Comparison of ENCODE assay signal across 18 cellular contexts in the genomic region with DNA sequence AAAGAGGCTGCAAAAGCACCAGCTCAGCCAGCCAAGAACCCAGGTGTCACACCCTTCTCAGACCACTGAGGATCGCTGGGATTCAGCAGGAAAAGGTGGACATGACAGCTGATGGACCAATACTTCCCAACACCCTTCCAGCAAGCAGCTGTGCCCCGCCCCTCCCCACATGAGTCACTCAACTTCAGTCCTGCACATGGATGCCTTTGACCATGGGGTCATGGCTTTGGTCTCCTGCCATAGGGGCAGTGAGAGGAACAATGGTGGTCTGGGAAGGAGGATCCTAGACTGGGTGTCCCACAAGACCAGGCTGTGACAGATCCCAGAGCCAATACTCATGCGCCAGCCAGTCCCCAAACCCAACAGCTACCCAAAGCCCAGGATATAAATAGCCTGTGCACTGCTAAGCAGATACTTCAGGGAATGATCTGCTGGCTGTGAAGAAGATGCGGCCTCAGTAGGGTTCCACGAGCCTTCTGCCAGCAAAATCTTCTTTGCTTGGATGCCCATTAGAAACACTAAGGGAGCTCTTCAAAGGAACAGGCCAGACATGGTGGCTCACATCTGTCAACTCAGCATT. TPM values are rescaled to one million over a fixed set of nuclear protein-coding genes. Genes with fewer than 3 reads are reported as not detected.
A peak's percentile ranks its signal among the peaks of the same experiment; 100 is the strongest.
DNase-seq lines count a peak whose midpoint lies in the region; TF ChIP-seq lines count a peak whose summit lies in the region.
"Had no signal": no experiment of that assay in that cellular context is flagged by ENCODE, and none has a peak within 500 bp of the region (broad histone marks: within the 10 kb centered on the region; RNA-seq: fewer than 3 reads in every experiment).

No MANE protein-coding gene starts in this region.

- no peak overlapping the region for H3K4me3 ChIP-seq in epithelial cell of esophagus (ENCODE audit: low read length)
- no peak overlapping the region for H3K4me3 ChIP-seq in SK-N-SH (ENCODE audit: low read depth in 2 of 2, low read length in 1 of 2)
- H3K4me3 ChIP-seq: PC-9 had no signal

- no peak overlapping the region; a peak in 1 of 4 replicates for H3K27ac ChIP-seq in SK-N-SH (ENCODE audit: low read depth in 2 of 2, low read length in 1 of 2)
- H3K27ac ChIP-seq: PC-9 had no signal

- no peak for TF ChIP-seq EP300 in SK-N-SH (IDR thresholded peaks at IDR 0.05; ENCODE audit: borderline replicate concordance in 1 of 2, low read depth in 1 of 2, low read length in 1 of 2)

- H3F3A ChIP-seq in SK-N-SH (replicated peaks; ENCODE audit: insufficient read depth) = no peaks in the 10 kb centered on the region

- CTCF ChIA-PET in SK-N-SH (lab: Yijun Ruan, JAX) = interaction anchor here (1.6 kb wide), 1 partner anchor 32 kb away, joined by 5 read pairs; no protein-coding TSS in a partner anchor

- no peaks in the 10 kb centered on the region for H3K9me3 ChIP-seq in SK-N-SH

- H3K9me2 ChIP-seq in SK-N-SH = no peaks in the 10 kb centered on the region

- TF ChIP-seq RAD21 in SK-N-SH (IDR thresholded peaks at IDR 0.05; ENCODE audit: low read length) = no peak

- H3K9ac ChIP-seq in SK-N-SH = no peak overlapping the region

- H4K20me1 ChIP-seq in SK-N-SH (ENCODE audit: insufficient read depth) = no peaks in the 10 kb centered on the region

- peaks cover 4 to 12% of the 10 kb centered on the region in 2 experiments for H3K36me3 ChIP-seq in SK-N-SH (replicated peaks in 1 of 2; ENCODE audit: control insufficient read depth in 1 of 2, insufficient read depth in 2 of 2, low read length in 1 of 2)

- POLR2A ChIA-PET in SK-N-SH (lab: Yijun Ruan, JAX) = no interaction called here

- H3K4me1 ChIP-seq in SK-N-SH (ENCODE audit: control insufficient read depth in 1 of 2, insufficient read depth in 2 of 2, low read depth in 1 of 2, low read length in 1 of 2) = peaks cover 0 to 13% of the 10 kb centered on the region in 2 experiments; a peak in 1 of 4 replicates

- WGBS in SK-N-SH (ENCODE audit: low lambda C conversion rate) = 91% methylated on average over 4 of the region's 5 CpGs

- in situ Hi-C loops in Caki2 (cut with HindIII; ENCODE audit: low pct_unique_long_range_greater_than_20kb, low sequenced_read_pairs) = no loop called here

- no peak for TF ChIP-seq CTCF in epithelial cell of esophagus (IDR thresholded peaks at IDR 0.05; ENCODE audit: insufficient read depth, low read depth, low read length, missing control alignments)
- no peak for TF ChIP-seq CTCF in SK-N-SH (IDR thresholded peaks at IDR 0.05)

- no peaks in the 10 kb centered on the region for H3K79me2 ChIP-seq in SK-N-SH (ENCODE audit: insufficient read depth)

- no peak overlapping the region for H3K4me2 ChIP-seq in SK-N-SH
- H3K4me2 ChIP-seq: PC-9 had no signal

- no peaks in the 10 kb centered on the region for H3K27me3 ChIP-seq in SK-N-SH (ENCODE audit: insufficient read depth)

- H2AFZ ChIP-seq in SK-N-SH (ENCODE audit: low read depth) = no peak overlapping the region
- H2AFZ ChIP-seq: PC-9 had no signal

- peak; percentile 21 for DNase-seq in Caki2 (ENCODE audit: low read depth)
- DNase-seq in LHCN-M2 (ENCODE audit: low read depth) = peak; percentile 74
- DNase-seq in epithelial cell of esophagus (ENCODE audit: low read depth) = peak; percentile 33
- DNase-seq in mesenteric fat pad (ENCODE audit: low spot score) = peak; percentile 30
- DNase-seq in SK-N-SH = no peak
- DNase-seq in NCI-H774 (lab: John Stamatoyannopoulos, UW) = no peak
- no peak for DNase-seq in NCI-H510A (lab: John Stamatoyannopoulos, UW)
- DNase-seq in germinal center (ENCODE audit: low spot score) = no peak
- DNase-seq: activated CD4-positive, alpha-beta T cell treated with anti-CD3 and anti-CD28 coated beads, Interleukin-2, amount 50 U/mL, for 4 hours; CD4-positive, CD25-positive, alpha-beta regulatory T cell; effector CD4-positive, alpha-beta T cell; naive thymus-derived CD4-positive, alpha-beta T cell; NCI-H146; NCI-H510A treated with DMSO at 0.1 percent for 48 hours; PC-9; T-helper 9 cell had no signal

TF ChIP-seq in SK-N-SH, 30 proteins besides CTCF, POLR2A, EP300 and RAD21:
- TF ChIP-seq FOXM1 (IDR thresholded peaks at IDR 0.05; ENCODE audit: low read depth) = no peak

RNA-seq across cellular contexts. Expression of gene RGL4, which starts 5.5 kb away (rescaled TPM):
- total RNA-seq in Caki2 (2014; rRNA removed; shearing (Covaris generic); ENCODE audit: low replicate concordance) = not detected in 2 replicates
- total RNA-seq in LHCN-M2 (2014; rRNA removed) (not detected in 2 replicates), mesenteric fat pad (1.5 TPM)
- 0.07 TPM for polyA plus RNA-seq in LHCN-M2 (2012)
- polyA plus RNA-seq in SK-N-SH (2012; rRNA removed) = not detected in 2 replicates
- under 0.01 TPM in 1 of 2 replicates, not detected in the other for polyA plus RNA-seq in SK-N-SH (2012; cell fraction: cytosol; rRNA removed)
- polyA plus RNA-seq in SK-N-SH (2012; cell fraction: nucleus; rRNA removed) = not detected in 2 replicates
- total RNA-seq: PC-9, pulmonary artery endothelial cell, ureter had no signal

RNA-seq across cellular contexts. Expression of gene DRICH1, which starts 53.2 kb away (rescaled TPM):
- not detected in 2 replicates for total RNA-seq in Caki2 (2014; rRNA removed; shearing (Covaris generic); ENCODE audit: low replicate concordance)
- not detected in 2 replicates for total RNA-seq in LHCN-M2 (2014; rRNA removed)
- polyA plus RNA-seq in LHCN-M2 (2012) = 0.05 TPM
- 0.39 TPM for total RNA-seq in mesenteric fat pad
- 0.21 and 0.41 TPM in 2 replicates for polyA plus RNA-seq in SK-N-SH (2012; rRNA removed)
- 0.10 and 0.12 TPM in 2 replicates for polyA plus RNA-seq in SK-N-SH (2012; cell fraction: cytosol; rRNA removed)
- 2.4 and 2.6 TPM in 2 replicates for polyA plus RNA-seq in SK-N-SH (2012; cell fraction: nucleus; rRNA removed)
- total RNA-seq: CD4-positive, CD25-positive, alpha-beta regulatory T cell had no signal
- polyA plus RNA-seq: naive thymus-derived CD4-positive, alpha-beta T cell had no signal

Comparison
In these comparisons a context has a peak if more than half of its experiments do, and no peak if none do; other contexts are left out.
1. DNase-seq: peak in Caki2 (single experiment), LHCN-M2 (single experiment), epithelial cell of esophagus (single experiment) and mesenteric fat pad (single experiment); none in SK-N-SH (single experiment), NCI-H774 (single experiment), NCI-H510A (single experiment) and germinal center (single experiment).